8 cellular contexts compared by ENCODE assay signal in the genomic region with DNA sequence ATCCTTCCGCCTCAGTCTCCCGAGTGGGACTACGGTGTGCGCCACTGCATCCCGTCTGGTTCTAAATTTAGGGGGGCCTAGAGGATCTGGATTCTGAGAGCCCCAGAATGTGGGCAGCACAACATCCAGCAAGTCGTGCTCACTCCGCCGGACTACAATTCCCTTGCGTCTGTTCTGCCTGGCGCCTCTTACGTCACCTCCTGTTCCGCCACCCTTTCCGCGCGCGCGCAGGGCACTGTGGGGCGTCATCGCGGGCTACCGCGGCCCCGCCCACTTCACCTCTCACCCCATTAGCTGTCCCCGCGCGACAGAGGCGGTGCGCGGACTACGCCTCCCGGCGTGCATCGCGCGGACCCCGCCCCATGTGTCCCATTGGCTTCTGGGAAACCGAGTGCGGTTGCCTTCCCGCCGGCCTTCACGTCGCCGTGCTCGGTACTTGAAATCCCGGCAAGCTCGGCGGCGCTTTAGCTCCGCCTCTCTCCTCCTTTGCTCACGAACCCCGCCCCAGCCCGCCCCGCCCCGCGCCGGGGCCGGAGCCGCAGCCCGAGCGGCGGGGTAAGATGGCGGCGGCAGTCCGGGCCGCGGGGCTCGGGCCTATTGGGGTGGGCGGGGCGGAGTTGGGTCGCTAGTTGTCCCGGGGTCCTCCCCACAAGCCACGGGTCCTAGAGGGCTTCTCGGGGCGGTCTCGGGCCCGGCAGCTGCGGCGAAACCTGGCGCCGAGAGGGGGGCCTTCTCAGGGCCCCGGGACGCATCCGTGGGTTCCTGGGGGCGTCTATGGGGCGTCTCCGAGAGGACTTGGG. TPM values are rescaled to one million over a fixed set of nuclear protein-coding genes. Genes with fewer than 3 reads are reported as not detected.
DNase-seq lines count a peak whose midpoint lies in the region; ATAC-seq and TF ChIP-seq lines count a peak whose summit lies in the region.

TSS of gene SCAF1 (plus strand) at position 522 of the 800 bp plus-strand sequence. CDS start 2,818 bp downstream, outside the sequence.

- peak within 1 kb of the TSS; percentile 99 for H3K4me2 ChIP-seq in OCI-LY7 (ENCODE audit: low read length)

- TF ChIP-seq CTCF in OCI-LY7 (conservative IDR thresholded peaks at IDR 0.05; ENCODE audit: low read length) = no peak
- no peak for TF ChIP-seq CTCF in endothelial cell (IDR thresholded peaks at IDR 0.05; ENCODE audit: unreplicated experiment)
- TF ChIP-seq CTCF in mesothelial cell of epicardium (IDR thresholded peaks at IDR 0.05; ENCODE audit: unreplicated experiment) = no peak

- H3K36me3 Mint-ChIP-seq in endothelial cell (ENCODE audit: low read depth, unreplicated experiment) (peaks cover 21% of the 10 kb centered on the region), mesothelial cell of epicardium (peaks cover 3% of the 10 kb centered on the region)

- H3K27ac Mint-ChIP-seq in endothelial cell (ENCODE audit: unreplicated experiment) (peak within 1 kb of the TSS; percentile 99), mesothelial cell of epicardium (peak within 1 kb of the TSS; percentile 100)

- DNase-seq in D341Med (ENCODE audit: low spot score) (peak; percentile 96), HuH-7.5 (ENCODE audit: low spot score) (peak; percentile 98), OCI-LY7 (ENCODE audit: low spot score) (peak; percentile 100), activated T-cell treated with anti-CD3 and anti-CD28 coated beads for 1 hour (ENCODE audit: low read depth) (peak; percentile 97), endothelial cell (ENCODE audit: low spot score) (peak; percentile 99), mesothelial cell of epicardium (ENCODE audit: low spot score in 2 of 2, unreplicated experiment in 2 of 2) (peak; percentile 98)
- DNase-seq in stimulated activated CD8-positive, alpha-beta memory T cell treated with anti-CD3 and anti-CD28 coated beads, Interleukin-15, amount 100 ng/mL, for 48 hours (ENCODE audit: low read depth in 2 of 2) = peak; percentile 100

- peaks cover 21% of the 10 kb centered on the region for H3K4me1 ChIP-seq in OCI-LY7 (ENCODE audit: insufficient read depth, low read length, poor library complexity, severe bottlenecking)

- POLR2A ChIA-PET in OCI-LY7 (lab: Charles Lee) = interaction anchor here (1.0 to 1.9 kb wide), 3 partner anchors 14 to 34 kb away, joined by 4 to 6 read pairs (median 5); partner anchors contain the start of genes BCL2L12 and IRF3

- H3K9me2 ChIP-seq in OCI-LY7 (ENCODE audit: insufficient read depth, low read length) = no peaks in the 10 kb centered on the region

- ATAC-seq in GM21515 (IDR thresholded peaks at IDR 0.05; ENCODE audit: unreplicated experiment) = peak; percentile 50

- H3K27me3 Mint-ChIP-seq in endothelial cell (ENCODE audit: unreplicated experiment) (peaks cover 31% of the 10 kb centered on the region), mesothelial cell of epicardium (ENCODE audit: low read depth) (no peaks in the 10 kb centered on the region)

- H3K4me3 ChIP-seq in OCI-LY7 (ENCODE audit: low read depth, low read length, poor library complexity, severe bottlenecking) = peak within 1 kb of the TSS; percentile 93

- H3K9me3 ChIP-seq in OCI-LY7 (ENCODE audit: low read length) = no peaks in the 10 kb centered on the region

- CTCF ChIA-PET in OCI-LY7 (lab: Charles Lee; ENCODE audit: unreplicated experiment) = interaction anchor here (0.6 kb wide), 1 partner anchor 30 kb away, joined by 3 read pairs; no protein-coding TSS in a partner anchor

- peaks cover 28% of the 10 kb centered on the region for H3K79me2 ChIP-seq in OCI-LY7 (ENCODE audit: insufficient read depth, low read depth, low read length)

- H3K36me3 ChIP-seq in OCI-LY7 (ENCODE audit: insufficient read depth, low read length) = peaks cover 10% of the 10 kb centered on the region; the same call in 1 of the 2 replicates

- no peaks in the 10 kb centered on the region; the same call in 1 of the 2 replicates for H4K20me1 ChIP-seq in OCI-LY7 (ENCODE audit: insufficient read depth, low read length)

- peak within 1 kb of the TSS; percentile 88 for H3K27ac ChIP-seq in OCI-LY7 (ENCODE audit: low read depth, low read length, poor library complexity, severe bottlenecking)

- intact Hi-C loops in OCI-LY7 (cut with micrococcal nuclease; ENCODE audit: unreplicated experiment) = loop anchor here (2.0 kb wide), 1 partner anchor 51 kb away; the partner anchor contains the start of gene PRR12

- peak within 1 kb of the TSS; percentile 75; the same call in 1 of the 2 replicates for H2AFZ ChIP-seq in OCI-LY7 (ENCODE audit: low read length)

- H3K4me3 Mint-ChIP-seq in endothelial cell (ENCODE audit: unreplicated experiment) = peak within 1 kb of the TSS; percentile 100
- peak within 1 kb of the TSS; percentile 97 for H3K4me3 Mint-ChIP-seq in mesothelial cell of epicardium

- H3K9me3 Mint-ChIP-seq in endothelial cell (ENCODE audit: unreplicated experiment) (no peaks in the 10 kb centered on the region), mesothelial cell of epicardium (no peaks in the 10 kb centered on the region)

- no TSS peak for BruUV-seq in OCI-LY7 (replicated peaks; lab: Mats Ljungman, UMichigan)

- H3K4me1 Mint-ChIP-seq in endothelial cell (ENCODE audit: unreplicated experiment) = peaks cover 51% of the 10 kb centered on the region
- H3K4me1 Mint-ChIP-seq in mesothelial cell of epicardium = peaks cover 54% of the 10 kb centered on the region

RNA-seq across cellular contexts. Expression of gene SCAF1, which starts in this region (rescaled TPM):
- 12.4 and 15.0 TPM in 2 replicates for total RNA-seq in OCI-LY7 (2014; rRNA removed; shearing (Covaris generic))
- total RNA-seq in OCI-LY7 (2022) = 43.4 and 44.0 TPM in 2 replicates
- total RNA-seq in endothelial cell (ENCODE audit: unreplicated experiment) = 90.3 TPM
- 87.3 to 89.9 TPM (median 88.9 TPM) in 3 replicates for total RNA-seq in mesothelial cell of epicardium

Comparison
In these comparisons a context has a peak if more than half of its experiments do, and no peak if none do; other contexts are left out.
1. Peak in every context shown above with its lines: DNase-seq, ATAC-seq, H3K4me3 ChIP-seq and H3K27ac ChIP-seq.